1 cellular context compared by ENCODE assay signal in the genomic region with DNA sequence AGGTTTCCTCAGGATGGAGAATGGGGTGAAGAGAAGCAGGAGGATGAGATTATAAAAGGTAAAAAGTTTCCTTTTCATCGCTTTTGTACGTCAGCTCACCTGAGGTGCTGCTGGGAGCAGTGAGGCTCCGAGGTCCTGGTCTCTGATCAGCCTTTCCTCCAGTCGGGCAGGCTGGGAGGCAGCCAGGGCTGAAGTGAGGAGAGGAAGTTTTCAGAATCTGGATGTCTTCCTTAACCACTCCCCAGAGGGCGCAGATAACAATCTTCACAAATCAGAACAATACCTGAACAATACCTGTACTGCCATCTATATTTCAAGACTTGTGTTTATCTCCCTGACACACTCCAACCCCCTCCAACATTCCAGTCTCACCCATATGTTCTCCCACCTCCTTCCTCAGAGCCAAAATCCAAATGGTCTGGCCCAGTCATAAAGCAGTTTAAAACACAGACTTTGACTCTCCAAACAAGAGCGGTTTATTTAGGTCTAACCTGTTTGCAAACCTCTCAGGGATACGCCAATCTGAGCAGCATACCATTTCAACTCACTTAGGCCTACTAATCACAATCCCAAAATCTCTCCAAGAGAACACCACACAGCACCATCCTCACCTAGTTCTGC.
TF ChIP-seq lines count a peak whose summit lies in the region.

No MANE protein-coding gene starts in this region.

TF ChIP-seq in H1, 55 proteins besides CTCF, POLR2A, EP300 and RAD21:
- TF ChIP-seq NRF1 (IDR thresholded peaks at IDR 0.05; ENCODE audit: low read depth, low read length) (no peak), BCL11A (IDR thresholded peaks at IDR 0.05; ENCODE audit: low read depth in 2 of 2, low read length in 2 of 2) (no peak), MAFK (IDR thresholded peaks at IDR 0.05; ENCODE audit: low read depth, low read length) (no peak), YY1 (IDR thresholded peaks at IDR 0.05; ENCODE audit: low read depth, low read length) (no peak), TCF12 (IDR thresholded peaks at IDR 0.05; ENCODE audit: low read depth, low read length) (no peak), SP4 (IDR thresholded peaks at IDR 0.05; ENCODE audit: low read length) (no peak), HDAC6 (IDR thresholded peaks at IDR 0.05; ENCODE audit: low read depth, low read length) (no peak), ATF3 (IDR thresholded peaks at IDR 0.05; ENCODE audit: insufficient read depth, low read depth, low read length) (no peak), TBP (IDR thresholded peaks at IDR 0.05; ENCODE audit: low read depth, low read length) (no peak), EZH2 (IDR thresholded peaks at IDR 0.05; ENCODE audit: low read depth, low read length, severe bottlenecking) (no peak), PHF8 (conservative IDR thresholded peaks at IDR 0.05; ENCODE audit: low read depth, low read length) (no peak), CTBP2 (IDR thresholded peaks at IDR 0.05; ENCODE audit: borderline replicate concordance, insufficient read depth, insufficient read length, low read length) (no peak), JUND (IDR thresholded peaks at IDR 0.05; ENCODE audit: low read length) (no peak), GTF2F1 (IDR thresholded peaks at IDR 0.05; ENCODE audit: borderline replicate concordance, low read depth, low read length) (no peak)
TF ChIP-seq in H1: peak in this region for 0.
